ENCODE assay signal across 19 cellular contexts in the genomic region with DNA sequence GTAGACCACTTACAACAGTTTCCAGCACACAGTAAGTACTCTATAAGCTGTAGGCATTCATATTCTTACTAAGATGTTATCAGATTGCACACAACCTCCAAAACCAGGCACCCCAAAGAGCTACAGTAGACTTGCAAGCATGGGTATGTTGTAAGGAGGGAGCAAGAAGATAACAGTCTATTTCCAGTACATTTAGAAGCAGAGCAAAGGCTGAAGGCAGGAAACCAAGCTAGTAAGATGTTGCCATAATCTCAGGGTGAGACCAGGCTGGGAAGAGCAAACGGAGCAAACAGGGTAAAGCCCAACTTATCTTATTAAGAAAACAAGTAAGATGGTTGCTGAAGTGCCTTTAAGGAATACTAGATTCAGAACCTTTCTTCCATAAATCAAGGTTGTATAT.
"Had no signal": no experiment of that assay in that cellular context is flagged by ENCODE, and none has a peak within 500 bp of the region (broad histone marks: within the 10 kb centered on the region; RNA-seq: fewer than 3 reads in every experiment).

No MANE protein-coding gene starts in this region.

- H3K4me3 Mint-ChIP-seq: activated B cell treated with CpG ODN at 0.5 μM for 24 hours; neural crest cell; stimulated activated naive CD8-positive, alpha-beta T cell treated with anti-CD3 and anti-CD28 coated beads, Interleukin-15, amount 100 ng/mL, for 72 hours; T-helper 1 cell treated with Interleukin-12 subunit alpha and Interleukin-12 subunit beta and Interleukin-4 antibody, amounts not matched to agents 30 μg/mL and 1 μg/mL, for 36 hours had no signal

- ATAC-seq: gastrocnemius medialis; heart right ventricle; stimulated activated naive CD8-positive, alpha-beta T cell treated with anti-CD3 and anti-CD28 coated beads, Interleukin-15, amount 100 ng/mL, for 72 hours had no signal

- DNase-seq: activated B cell treated with CpG ODN at 0.5 μM for 24 hours; activated CD4-positive, alpha-beta T cell treated with anti-CD3 and anti-CD28 coated beads, Interleukin-2, amount 50 U/mL, for 1 hour; activated naive CD4-positive, alpha-beta T cell treated with anti-CD3 and anti-CD28 coated beads, Interleukin-2, amount 50 U/mL, for 16 hours; activated T-cell treated with anti-CD3 and anti-CD28 coated beads, Interleukin-2, amount 50 U/mL, for 1 hour; amygdala; gastrocnemius medialis; heart right ventricle; kidney; left ventricle myocardium inferior; pancreas; stimulated activated CD4-positive, alpha-beta T cell treated with anti-CD3 and anti-CD28 coated beads, Interleukin-4, amount 100 ng/mL, for 24 hours; stimulated activated naive CD8-positive, alpha-beta T cell treated with anti-CD3 and anti-CD28 coated beads, Interleukin-15, amount 100 ng/mL, for 72 hours; testis; upper lobe of right lung had no signal

- H3K4me1 Mint-ChIP-seq: stimulated activated naive CD8-positive, alpha-beta T cell treated with anti-CD3 and anti-CD28 coated beads, Interleukin-15, amount 100 ng/mL, for 72 hours had no signal

- H3K36me3 ChIP-seq: esophagus muscularis mucosa, gastrocnemius medialis, heart right ventricle, left ventricle myocardium inferior, pancreas, upper lobe of right lung had no signal

- H3K27ac ChIP-seq: gastrocnemius medialis, left ventricle myocardium inferior, testis, upper lobe of right lung had no signal

- H3K4me3 ChIP-seq: esophagus muscularis mucosa, gastrocnemius medialis, heart right ventricle, left ventricle myocardium inferior, pancreas, testis, upper lobe of right lung had no signal

- H3K9me3 ChIP-seq: esophagus muscularis mucosa, gastrocnemius medialis, heart right ventricle, left ventricle myocardium inferior, pancreas, testis, upper lobe of right lung had no signal

- H3K27me3 ChIP-seq: esophagus muscularis mucosa, gastrocnemius medialis, heart right ventricle, pancreas, testis, upper lobe of right lung had no signal

- H3K4me1 ChIP-seq: testis had no signal

- FAIRE-seq: bronchial epithelial cell, colon, kidney, pancreas had no signal

- H3K27ac Mint-ChIP-seq: activated B cell treated with CpG ODN at 0.5 μM for 24 hours; T-helper 1 cell treated with Interleukin-12 subunit alpha and Interleukin-12 subunit beta and Interleukin-4 antibody, amounts not matched to agents 30 μg/mL and 1 μg/mL, for 36 hours had no signal

- H3K27me3 Mint-ChIP-seq: stimulated activated naive CD8-positive, alpha-beta T cell treated with anti-CD3 and anti-CD28 coated beads, Interleukin-15, amount 100 ng/mL, for 72 hours had no signal

- H3K9me3 Mint-ChIP-seq: activated B cell treated with CpG ODN at 0.5 μM for 24 hours; neural crest cell; stimulated activated naive CD8-positive, alpha-beta T cell treated with anti-CD3 and anti-CD28 coated beads, Interleukin-15, amount 100 ng/mL, for 72 hours; T-helper 1 cell treated with Interleukin-12 subunit alpha and Interleukin-12 subunit beta and Interleukin-4 antibody, amounts not matched to agents 30 μg/mL and 1 μg/mL, for 36 hours had no signal
